23 cellular contexts compared by ENCODE assay signal in the genomic region with DNA sequence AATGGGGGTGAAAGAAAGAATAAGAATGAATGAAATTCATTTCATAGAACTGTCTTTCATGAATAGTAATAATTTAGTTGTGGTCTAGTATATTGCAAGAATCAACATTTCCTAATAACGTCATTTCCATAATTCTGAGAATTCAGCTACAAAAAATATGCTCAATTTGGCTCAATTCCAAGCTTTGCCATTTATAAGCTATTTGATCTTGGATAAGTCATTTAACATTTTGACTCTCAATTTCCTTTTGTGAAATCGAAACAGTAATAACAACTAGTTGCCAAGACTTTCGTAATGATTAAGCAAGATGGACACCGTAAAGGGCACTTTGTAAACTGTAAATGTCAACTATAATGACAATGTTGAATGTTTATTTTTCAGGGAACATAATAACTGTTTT. TPM values are rescaled to one million over a fixed set of nuclear protein-coding genes. Genes with fewer than 3 reads are reported as not detected.
"Had no signal": no experiment of that assay in that cellular context is flagged by ENCODE, and none has a peak within 500 bp of the region (broad histone marks: within the 10 kb centered on the region; RNA-seq: fewer than 3 reads in every experiment).

No MANE protein-coding gene starts in this region.

- H3K4me3 ChIP-seq: colonic mucosa had no signal

- DNase-seq: activated CD4-positive, alpha-beta memory T cell treated with anti-CD3 and anti-CD28 coated beads, Interleukin-2, amount 10 ng/mL, durations not matched to agents 7 days and 5 days; activated CD4-positive, alpha-beta T cell treated with anti-CD3 and anti-CD28 coated beads for 36 hours; activated CD4-positive, alpha-beta T cell treated with anti-CD3 and anti-CD28 coated beads, Interleukin-2, amount 50 U/mL, for 1 hour; activated gamma-delta T cell; activated naive CD4-positive, alpha-beta T cell treated with anti-CD3 and anti-CD28 coated beads for 36 hours; activated T-cell treated with anti-CD3 and anti-CD28 coated beads for 4 hours; activated T-cell treated with anti-CD3 and anti-CD28 coated beads, Interleukin-2, amount 50 U/mL, for 48 hours; caudate nucleus; colonic mucosa; Karpas-422; MV-4-11; NCI-H1105; NCI-H1436; NCI-H1694 treated with DMSO at 0.1 percent for 48 hours; NCI-H2029 treated with DMSO at 0.1 percent for 48 hours; NCI-H345; NCI-H510A treated with DMSO at 0.1 percent for 48 hours; NCI-H774; NK-92 treated with Interleukin-12 subunit alpha and Interleukin-12 subunit beta, amount 100 ng/mL, for 24 hours; SK-N-SH; WERI-Rb-1 had no signal

- H3K27me3 ChIP-seq: colonic mucosa had no signal

- H3K4me2 ChIP-seq: SK-N-SH had no signal

- H3K36me3 ChIP-seq: colonic mucosa, WERI-Rb-1 had no signal

- H3K9me3 ChIP-seq: colonic mucosa, SK-N-SH had no signal

- H3K4me1 ChIP-seq: colonic mucosa had no signal

- H3K27ac ChIP-seq: colonic mucosa, WERI-Rb-1 had no signal

- H3K9ac ChIP-seq: SK-N-SH had no signal

RNA-seq across cellular contexts. Expression of gene NOS1, which starts 18.1 kb away (rescaled TPM):
- total RNA-seq: activated CD4-positive, alpha-beta memory T cell treated with anti-CD3 and anti-CD28 coated beads, Interleukin-2, amount 10 ng/mL, durations not matched to agents 7 days and 5 days; activated CD4-positive, alpha-beta T cell treated with anti-CD3 and anti-CD28 coated beads for 36 hours; activated CD8-positive, alpha-beta memory T cell treated with anti-CD3 and anti-CD28 coated beads for 36 hours; RPMI7951 had no signal
